ENCODE assay signal across 1 cellular context in genomic region chr9:130531670-130532069, GRCh38.
A peak's percentile ranks its signal among the peaks of the same experiment; 100 is the strongest.
TF ChIP-seq lines count a peak whose summit lies in the region.

No MANE protein-coding gene starts in this region.

TF ChIP-seq in K562, 482 proteins besides CTCF, POLR2A, EP300 and RAD21 (continued from another document):
- peak; percentile 29; the same call in 1 of the 2 replicates for TF ChIP-seq HES1 (IDR thresholded peaks at IDR 0.05; ENCODE audit: low read depth)
- TF ChIP-seq SMARCE1 (IDR thresholded peaks at IDR 0.05): peak; percentile 80
- TF ChIP-seq MCM3 (IDR thresholded peaks at IDR 0.05): no peak
